Comparison of ENCODE assay signal across 10 cellular contexts in genomic region chr16:86577314-86577971, GRCh38. TPM values are rescaled to one million over a fixed set of nuclear protein-coding genes. Genes with fewer than 3 reads are reported as not detected.
DNase-seq lines count a peak whose midpoint lies in the region; ATAC-seq and TF ChIP-seq lines count a peak whose summit lies in the region.
"Had no signal": no experiment of that assay in that cellular context is flagged by ENCODE, and none has a peak within 500 bp of the region (broad histone marks: within the 10 kb centered on the region; RNA-seq: fewer than 3 reads in every experiment).

No MANE protein-coding gene starts in this region.

- H3K4me1 ChIP-seq in right atrium auricular region: peaks cover 0 to 31% of the 10 kb centered on the region in 2 donors
- H3K4me1 ChIP-seq in colonic mucosa: peaks cover 4% of the 10 kb centered on the region
- peaks cover 0 to 13% of the 10 kb centered on the region in 2 donors for H3K4me1 ChIP-seq in lung (ENCODE audit: control insufficient read depth in 2 of 2, insufficient read depth in 2 of 2, low read length in 2 of 2)
- H3K4me1 ChIP-seq in aorta (ENCODE audit: control insufficient read depth in 1 of 2, insufficient read depth in 2 of 2, low read length in 2 of 2): no peaks in the 10 kb centered on the region

- no peak for ATAC-seq in left ventricle myocardium superior
- ATAC-seq in lung (ENCODE audit: insufficient read depth, low FRiP score): no peak
- ATAC-seq in aorta (ENCODE audit: low FRiP score): no peak
- no peak for ATAC-seq in GM21619 (IDR thresholded peaks at IDR 0.05; ENCODE audit: unreplicated experiment)

- H3K4me3 ChIP-seq in right atrium auricular region (peak overlapping the region in 1 of 2 donors; percentile 49), colonic mucosa (no peak overlapping the region), lung (no peak overlapping the region), aorta (ENCODE audit: low read length in 2 of 2) (peak overlapping the region; percentile 23 to 52)

- peak overlapping the region in 1 of 2 donors; percentile 18 for H3K9ac ChIP-seq in colonic mucosa (ENCODE audit: low read depth in 2 of 2, low read length in 2 of 2)

- H3K9me3 ChIP-seq in right atrium auricular region (no peaks in the 10 kb centered on the region), colonic mucosa (no peaks in the 10 kb centered on the region), lung (ENCODE audit: control insufficient read depth in 2 of 2, insufficient read depth in 1 of 2, low read length in 1 of 2) (no peaks in the 10 kb centered on the region), aorta (ENCODE audit: control insufficient read depth, low read length) (no peaks in the 10 kb centered on the region)

- H3K27ac ChIP-seq in right atrium auricular region (peak overlapping the region; percentile 75 to 81), colonic mucosa (peak overlapping the region; percentile 38), lung (ENCODE audit: low read depth in 1 of 2, low read length in 1 of 2) (peak overlapping the region; percentile 37 to 67), aorta (ENCODE audit: low read depth in 1 of 2, low read length in 2 of 2) (peak overlapping the region; percentile 96 to 98)

- intact Hi-C loops in left ventricle myocardium superior (cut with micrococcal nuclease) (loop anchor here (10.0 kb wide), 1 partner anchor 177 kb away; no protein-coding TSS in a partner anchor), colonic mucosa (cut with DNase I) (no loop called here), aorta (cut with DNase I) (loop anchor here (2.0 to 10.0 kb wide), 9 partner anchors 35 to 550 kb away; no protein-coding TSS in a partner anchor)

- DNase-seq in right atrium auricular region (ENCODE audit: low spot score) (no peak), left ventricle myocardium superior (no peak), colonic mucosa (no peak), lung (ENCODE audit: low spot score) (no peak), aorta (no peak), nucleus accumbens (lab: John Stamatoyannopoulos, UW) (no peak)
- DNase-seq in activated CD4-positive, alpha-beta T cell treated with anti-CD3 and anti-CD28 coated beads, Interleukin-2, amount 50 U/mL, for 4 hours: no peak
- DNase-seq: amygdala, NCI-H1092 had no signal

- TF ChIP-seq CTCF in right atrium auricular region (IDR thresholded peaks at IDR 0.05) (no peak), colonic mucosa (IDR thresholded peaks at IDR 0.05) (no peak), lung (IDR thresholded peaks at IDR 0.05; ENCODE audit: control extremely low read depth, extremely low read depth) (no peak)

- 38 to 64% methylated on average over 12 of the region's 12 CpGs for WGBS in lung, 2 donors
- 1 to 5% methylated on average over 12 of the region's 12 CpGs for WGBS in aorta, 2 donors

- H3K36me3 ChIP-seq in right atrium auricular region (no peaks in the 10 kb centered on the region), colonic mucosa (no peaks in the 10 kb centered on the region), lung (ENCODE audit: control insufficient read depth in 2 of 2, insufficient read depth in 2 of 2, low read length in 2 of 2) (no peaks in the 10 kb centered on the region), aorta (ENCODE audit: control insufficient read depth in 1 of 2, insufficient read depth in 2 of 2, low read length in 1 of 2) (no peaks in the 10 kb centered on the region)

- peaks cover 0 to 9% of the 10 kb centered on the region in 2 donors for H3K27me3 ChIP-seq in right atrium auricular region
- H3K27me3 ChIP-seq in colonic mucosa: peaks cover 51% of the 10 kb centered on the region
- peaks cover 17% of the 10 kb centered on the region for H3K27me3 ChIP-seq in lung (ENCODE audit: control insufficient read depth, insufficient read depth)
- H3K27me3 ChIP-seq in aorta (ENCODE audit: control insufficient read depth in 1 of 2, insufficient read depth in 2 of 2, low read length in 1 of 2): no peaks in the 10 kb centered on the region

RNA-seq across cellular contexts. Expression of gene FOXL1, which starts 0.9 kb away (rescaled TPM):
- total RNA-seq in right atrium auricular region (1 to 10 TPM in 1 of 2 donors, under 1 TPM in 1; 0.85 to 1.3 TPM), left ventricle myocardium superior (0.32 TPM), colonic mucosa (1 to 10 TPM; 2.5 to 3.2 TPM), lung (1 to 10 TPM; 2.0 to 2.5 TPM), aorta (10 to 100 TPM; 23.8 to 34.4 TPM)
- polyA plus RNA-seq in lung (under 1 TPM; 0.41 to 0.68 TPM), aorta (10 to 100 TPM in 1 of 2 donors, 1 to 10 TPM in 1; 4.3 to 11.9 TPM)

RNA-seq across cellular contexts. Expression of gene FOXC2, which starts 10.8 kb away (rescaled TPM):
- total RNA-seq in right atrium auricular region: 1 to 10 TPM; 2.6 to 2.9 TPM
- 1.9 TPM for total RNA-seq in left ventricle myocardium superior
- total RNA-seq in colonic mucosa: under 1 TPM; 0.11 to 0.22 TPM
- 1 to 10 TPM in 1 of 2 donors, under 1 TPM in 1; 0.82 to 2.7 TPM for total RNA-seq in lung
- under 1 TPM; 0.37 to 0.43 TPM for polyA plus RNA-seq in lung
- 10 to 100 TPM; 29.0 to 45.4 TPM for total RNA-seq in aorta
- polyA plus RNA-seq in aorta: 10 to 100 TPM in 1 of 2 donors, 1 to 10 TPM in 1; 8.6 to 22.8 TPM

RNA-seq across cellular contexts. Expression of gene MTHFSD, which starts 22.4 kb away (rescaled TPM):
- total RNA-seq in right atrium auricular region (1 to 10 TPM; 7.8 to 8.3 TPM), left ventricle myocardium superior (12.6 TPM), colonic mucosa (10 to 100 TPM; 15.4 to 23.7 TPM), lung (10 to 100 TPM; 23.3 to 28.5 TPM), aorta (10 to 100 TPM; 14.0 to 23.1 TPM)
- polyA plus RNA-seq in lung (1 to 10 TPM; 9.4 to 9.9 TPM), aorta (10 to 100 TPM in 1 of 2 donors, 1 to 10 TPM in 1; 2.3 to 13.2 TPM)

Comparison
In these comparisons a context has a peak if more than half of its experiments do, and no peak if none do; other contexts are left out.
1. H3K27ac ChIP-seq: peak in every context shown above with its lines; median percentile 97 in aorta; 78 in right atrium auricular region; 52 in lung; 38 in colonic mucosa.
2. H3K4me3 ChIP-seq: peak in aorta (2 of 2); none in colonic mucosa (single experiment) and lung (single experiment).
3. RNA of gene FOXL1, which starts 0.9 kb away (total RNA-seq): 23.8 to 34.4 TPM in aorta; 2.5 to 3.2 TPM in colonic mucosa, 2.0 to 2.5 TPM in lung, 0.85 to 1.3 TPM in right atrium auricular region and 0.32 TPM in left ventricle myocardium superior (single experiment); every median in the first group is over 4 times any median in the second.
4. RNA of gene FOXC2, which starts 10.8 kb away (total RNA-seq): 29.0 to 45.4 TPM in aorta; 2.6 to 2.9 TPM in right atrium auricular region, 0.82 to 2.7 TPM in lung, 1.9 TPM in left ventricle myocardium superior (single experiment) and 0.11 to 0.22 TPM in colonic mucosa; every median in the first group is over 4 times any median in the second.